ENCODE assay signal across 14 cellular contexts in the genomic region with DNA sequence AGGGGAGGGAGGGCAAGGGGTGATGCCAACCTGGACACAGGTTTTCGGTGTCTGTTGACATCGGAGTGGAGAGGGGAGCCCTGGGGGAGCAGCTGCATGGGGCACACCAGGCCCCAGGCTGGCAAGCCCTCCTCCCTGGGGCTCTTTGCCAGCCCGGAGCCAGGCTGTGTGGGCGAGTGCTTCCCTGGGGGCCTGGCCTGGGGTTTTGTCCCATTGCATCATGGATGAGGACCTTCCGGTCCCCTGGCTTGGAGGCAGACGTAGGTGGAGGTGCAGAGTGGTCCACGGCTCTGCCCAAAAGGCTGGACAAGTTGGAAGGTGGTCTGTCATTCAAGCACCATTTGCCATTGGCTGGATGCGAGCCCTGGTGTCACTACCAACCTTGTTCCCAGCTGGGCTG. TPM values are rescaled to one million over a fixed set of nuclear protein-coding genes. Genes with fewer than 3 reads are reported as not detected.
DNase-seq lines count a peak whose midpoint lies in the region; ATAC-seq and TF ChIP-seq lines count a peak whose summit lies in the region.
"Had no signal": no experiment of that assay in that cellular context is flagged by ENCODE, and none has a peak within 500 bp of the region (broad histone marks: within the 10 kb centered on the region; RNA-seq: fewer than 3 reads in every experiment).

No MANE protein-coding gene starts in this region.

- no peaks in the 10 kb centered on the region for H3K9me3 ChIP-seq in breast epithelium
- H3K9me3 ChIP-seq in suprapubic skin, result no peaks in the 10 kb centered on the region
- no peaks in the 10 kb centered on the region for H3K9me3 ChIP-seq in PC-3 (ENCODE audit: low read length)

- peaks cover 99% of the 10 kb centered on the region for H3K79me2 ChIP-seq in PC-3 (ENCODE audit: low read length)

- POLR2A ChIA-PET in PC-3 (lab: Charles Lee; ENCODE audit: unreplicated experiment), result no interaction called here

- TF ChIP-seq POLR2A in breast epithelium (IDR thresholded peaks at IDR 0.05), result no peak
- no peak for TF ChIP-seq POLR2A in suprapubic skin (IDR thresholded peaks at IDR 0.05)

- H3K27me3 ChIP-seq in breast epithelium (no peaks in the 10 kb centered on the region), suprapubic skin (no peaks in the 10 kb centered on the region), PC-3 (ENCODE audit: low read length) (no peaks in the 10 kb centered on the region)

- no peak for DNase-seq in HFFc6
- DNase-seq in breast epithelium (ENCODE audit: low spot score in 2 of 2), result no peak
- DNase-seq in myocyte (ENCODE audit: low read depth), result peak; percentile 55
- no peak for DNase-seq in suprapubic skin (ENCODE audit: low spot score in 2 of 2)
- DNase-seq in PC-3, result no peak
- DNase-seq in amygdala (lab: John Stamatoyannopoulos, UW), result no peak
- DNase-seq: activated CD4-positive, alpha-beta T cell treated with anti-CD3 and anti-CD28 coated beads, Interleukin-2, amount 10 ng/mL, durations not matched to agents 7 days and 5 days; activated T-cell treated with anti-CD3 and anti-CD28 coated beads, Interleukin-2, amount 50 U/mL, for 24 hours; cortex of kidney; NK-92 treated with Interleukin-12 subunit alpha and Interleukin-12 subunit beta, amount 100 ng/mL, for 24 hours; SIG-M5 had no signal

- no peaks in the 10 kb centered on the region for H3F3A ChIP-seq in PC-3 (ENCODE audit: low read length, unreplicated experiment)

- intact Hi-C loops in breast epithelium (cut with DNase I; ENCODE audit: low total_unique reads), result no loop called here
- intact Hi-C loops in PC-3 (cut with micrococcal nuclease), result no loop called here

- H3K9ac ChIP-seq in PC-3 (ENCODE audit: low read length), result no peak overlapping the region

- CTCF ChIA-PET in PC-3 (lab: Charles Lee), result no interaction called here

- no peak for TF ChIP-seq EP300 in suprapubic skin (IDR thresholded peaks at IDR 0.05)

- H3K4me1 Mint-ChIP-seq in HFFc6 (ENCODE audit: low read depth), result peaks cover 92% of the 10 kb centered on the region

- H3K27me3 Mint-ChIP-seq in HFFc6 (ENCODE audit: insufficient read depth), result peaks cover 10% of the 10 kb centered on the region
- H3K27me3 Mint-ChIP-seq: activated CD4-positive, alpha-beta T cell treated with anti-CD3 and anti-CD28 coated beads, Interleukin-2, amount 10 ng/mL, durations not matched to agents 7 days and 5 days; activated T-cell treated with anti-CD3 and anti-CD28 coated beads, Interleukin-2, amount 50 U/mL, for 24 hours had no signal

- H3K36me3 Mint-ChIP-seq in HFFc6 (ENCODE audit: low read depth), result peaks cover 2% of the 10 kb centered on the region; the same call in 1 of the 2 replicates

- TF ChIP-seq CTCF in HFFc6 (IDR thresholded peaks at IDR 0.05), result no peak
- TF ChIP-seq CTCF in breast epithelium (IDR thresholded peaks at IDR 0.05), result no peak
- TF ChIP-seq CTCF in suprapubic skin (IDR thresholded peaks at IDR 0.05), result no peak
- no peak for TF ChIP-seq CTCF in PC-3 (conservative IDR thresholded peaks at IDR 0.05; ENCODE audit: low read depth, low read length)

- no peak overlapping the region for H3K4me3 Mint-ChIP-seq in HFFc6
- H3K4me3 Mint-ChIP-seq: activated CD4-positive, alpha-beta T cell treated with anti-CD3 and anti-CD28 coated beads, Interleukin-2, amount 10 ng/mL, durations not matched to agents 7 days and 5 days; activated T-cell treated with anti-CD3 and anti-CD28 coated beads, Interleukin-2, amount 50 U/mL, for 24 hours had no signal

- H3K27ac ChIP-seq in breast epithelium (peak overlapping the region; percentile 90), suprapubic skin (peak overlapping the region; percentile 42), PC-3 (ENCODE audit: low read length) (no peak overlapping the region)

- H2AFZ ChIP-seq in PC-3 (ENCODE audit: low read length), result no peak overlapping the region

- H3K9me2 ChIP-seq in PC-3 (replicated peaks; ENCODE audit: low read length), result no peaks in the 10 kb centered on the region

- peak overlapping the region; percentile 68 for H3K27ac Mint-ChIP-seq in HFFc6
- H3K27ac Mint-ChIP-seq: activated T-cell treated with anti-CD3 and anti-CD28 coated beads, Interleukin-2, amount 50 U/mL, for 24 hours had no signal

- 68% methylated on average over 2 of the region's 8 CpGs for WGBS in suprapubic skin

- no peak overlapping the region for H3K4me3 ChIP-seq in breast epithelium
- H3K4me3 ChIP-seq in suprapubic skin, result no peak overlapping the region
- no peak overlapping the region for H3K4me3 ChIP-seq in PC-3 (ENCODE audit: low read length)
- H3K4me3 ChIP-seq: lung had no signal

- no peak overlapping the region for H3K4me2 ChIP-seq in PC-3 (ENCODE audit: low read length)

- H4K20me1 ChIP-seq in PC-3 (ENCODE audit: low read length), result peaks cover 88% of the 10 kb centered on the region

- H3K4me1 ChIP-seq in breast epithelium, result peaks cover 23 to 51% of the 10 kb centered on the region in 2 donors
- H3K4me1 ChIP-seq in suprapubic skin, result peaks cover 98% of the 10 kb centered on the region
- H3K4me1 ChIP-seq in PC-3 (ENCODE audit: insufficient read depth, low read length), result no peaks in the 10 kb centered on the region

- H3K36me3 ChIP-seq in breast epithelium, result no peaks in the 10 kb centered on the region
- H3K36me3 ChIP-seq in suprapubic skin, result no peaks in the 10 kb centered on the region
- no peaks in the 10 kb centered on the region for H3K36me3 ChIP-seq in PC-3 (ENCODE audit: low read depth, low read length)

- H3K9me3 Mint-ChIP-seq in HFFc6, result no peaks in the 10 kb centered on the region
- H3K9me3 Mint-ChIP-seq: activated CD4-positive, alpha-beta T cell treated with anti-CD3 and anti-CD28 coated beads, Interleukin-2, amount 10 ng/mL, durations not matched to agents 7 days and 5 days; activated T-cell treated with anti-CD3 and anti-CD28 coated beads, Interleukin-2, amount 50 U/mL, for 24 hours had no signal

- no peak for ATAC-seq in GM21619 (IDR thresholded peaks at IDR 0.05; ENCODE audit: unreplicated experiment)
- no peak for ATAC-seq in PC-3
- ATAC-seq in HG03354 (IDR thresholded peaks at IDR 0.05; ENCODE audit: poor library complexity, severe bottlenecking, unreplicated experiment), result no peak

- BruUV-seq in PC-3 (replicated peaks; lab: Mats Ljungman, UMichigan), result no TSS peak

RNA-seq across cellular contexts. Expression of a gene that starts 34.8 kb away (rescaled TPM):
- total RNA-seq in HFFc6 (2021; fragmentation: NEBNext Ultra II Directional; extraction: Animal tissue kit (Norgen Biotek cat#: 25700)), result 10 to 100 TPM; 38.6 to 60.3 (median 51.2) TPM
- 10 to 100 TPM; 34.4 to 63.7 (median 39.8) TPM for total RNA-seq in breast epithelium
- 7.1 and 10.0 TPM in 2 replicates for total RNA-seq in myocyte
- polyA plus RNA-seq in myocyte (2012), result 23.2 TPM
- total RNA-seq in suprapubic skin, result 100 to 1,000 TPM in 1 of 4 donors, 10 to 100 TPM in 3; 71.9 to 104 (median 79.5) TPM
- total RNA-seq in PC-3 (2014; rRNA removed), result 55.4 and 84.2 TPM in 2 replicates
